ENCODE assay signal across 21 cellular contexts in genomic region chr11:71064702-71065515, GRCh38.
"Had no signal": no experiment of that assay in that cellular context is flagged by ENCODE, and none has a peak within 500 bp of the region (broad histone marks: within the 10 kb centered on the region; RNA-seq: fewer than 3 reads in every experiment).

No MANE protein-coding gene starts in this region.

- H3K4me3 ChIP-seq: esophagus muscularis mucosa, gastrocnemius medialis, heart right ventricle, tibial artery, upper lobe of right lung, vagina had no signal

- H3K9me3 Mint-ChIP-seq: naive thymus-derived CD4-positive, alpha-beta T cell; nephron progenitor cell; stimulated activated effector memory CD8-positive, alpha-beta T cell treated with anti-CD3 and anti-CD28 coated beads, Interleukin-12 subunit alpha, Interleukin-12 subunit beta, amount 100 ng/mL, for 72 hours; stimulated activated naive CD8-positive, alpha-beta T cell treated with anti-CD3 and anti-CD28 coated beads, Interleukin-15, Interleukin-2, amounts not matched to agents 100 ng/mL and 50 ng/mL, for 24 hours had no signal

- H3K4me3 Mint-ChIP-seq: dendritic cell treated with granulocyte-macrophage colony-stimulating factor and Interleukin-4, amounts not matched to agents 40 ng/mL and 50 ng/mL, for 4 days; effector memory CD8-positive, alpha-beta T cell; naive thymus-derived CD4-positive, alpha-beta T cell; nephron progenitor cell; stimulated activated effector memory CD8-positive, alpha-beta T cell treated with anti-CD3 and anti-CD28 coated beads, Interleukin-12 subunit alpha, Interleukin-12 subunit beta, amount 100 ng/mL, for 72 hours; stimulated activated naive CD8-positive, alpha-beta T cell treated with anti-CD3 and anti-CD28 coated beads, Interleukin-15, Interleukin-2, amounts not matched to agents 100 ng/mL and 50 ng/mL, for 24 hours had no signal

- H3K27me3 ChIP-seq: neutrophil, upper lobe of right lung, vagina had no signal

- H3K4me1 ChIP-seq: esophagus muscularis mucosa, gastrocnemius medialis, heart right ventricle, tibial artery, upper lobe of right lung, vagina had no signal

- H3K27me3 Mint-ChIP-seq: dendritic cell treated with granulocyte-macrophage colony-stimulating factor and Interleukin-4, amounts not matched to agents 40 ng/mL and 50 ng/mL, for 4 days had no signal

- ATAC-seq: effector memory CD8-positive, alpha-beta T cell; gastrocnemius medialis; heart right ventricle; naive thymus-derived CD4-positive, alpha-beta T cell; right cardiac atrium; stimulated activated effector memory CD8-positive, alpha-beta T cell treated with anti-CD3 and anti-CD28 coated beads, Interleukin-12 subunit alpha, Interleukin-12 subunit beta, amount 100 ng/mL, for 72 hours; upper lobe of right lung had no signal

- H3K36me3 ChIP-seq: esophagus muscularis mucosa, gastrocnemius medialis, heart right ventricle, neutrophil, tibial artery, upper lobe of right lung, vagina had no signal

- H3K27ac Mint-ChIP-seq: dendritic cell treated with granulocyte-macrophage colony-stimulating factor and Interleukin-4, amounts not matched to agents 40 ng/mL and 50 ng/mL, for 4 days; effector memory CD8-positive, alpha-beta T cell; naive thymus-derived CD4-positive, alpha-beta T cell; nephron progenitor cell; stimulated activated effector memory CD8-positive, alpha-beta T cell treated with anti-CD3 and anti-CD28 coated beads, Interleukin-12 subunit alpha, Interleukin-12 subunit beta, amount 100 ng/mL, for 72 hours; stimulated activated naive CD8-positive, alpha-beta T cell treated with anti-CD3 and anti-CD28 coated beads, Interleukin-15, Interleukin-2, amounts not matched to agents 100 ng/mL and 50 ng/mL, for 24 hours had no signal

- FAIRE-seq: islet of Langerhans had no signal

- H3K9me3 ChIP-seq: esophagus muscularis mucosa, gastrocnemius medialis, heart right ventricle, neutrophil, tibial artery, upper lobe of right lung, vagina had no signal

- DNase-seq: effector memory CD8-positive, alpha-beta T cell; gastrocnemius medialis; heart right ventricle; hypothalamus; kidney glomerular epithelial cell; mammary epithelial cell; naive thymus-derived CD4-positive, alpha-beta T cell; nephron progenitor cell; stimulated activated CD4-positive, alpha-beta T cell treated with anti-CD3 and anti-CD28 coated beads, Interleukin-4, amount 100 ng/mL, for 1 hour; stimulated activated CD8-positive, alpha-beta memory T cell treated with anti-CD3 and anti-CD28 coated beads, Interleukin-4, amount 100 ng/mL, for 48 hours; tibial artery; upper lobe of right lung had no signal

- H3K4me1 Mint-ChIP-seq: stimulated activated effector memory CD8-positive, alpha-beta T cell treated with anti-CD3 and anti-CD28 coated beads, Interleukin-12 subunit alpha, Interleukin-12 subunit beta, amount 100 ng/mL, for 72 hours had no signal

- H3K36me3 Mint-ChIP-seq: naive thymus-derived CD4-positive, alpha-beta T cell; stimulated activated effector memory CD8-positive, alpha-beta T cell treated with anti-CD3 and anti-CD28 coated beads, Interleukin-12 subunit alpha, Interleukin-12 subunit beta, amount 100 ng/mL, for 72 hours had no signal

- H3K27ac ChIP-seq: epithelial cell of prostate, esophagus muscularis mucosa, gastrocnemius medialis, heart right ventricle, neutrophil, tibial artery, upper lobe of right lung, vagina had no signal
